In genomic region chr2:135570884-135571283, GRCh38 we compare ENCODE assay signal across 30 cellular contexts.
"Had no signal": no experiment of that assay in that cellular context is flagged by ENCODE, and none has a peak within 500 bp of the region (broad histone marks: within the 10 kb centered on the region; RNA-seq: fewer than 3 reads in every experiment).

No MANE protein-coding gene starts in this region.

- H3K27ac ChIP-seq: body of pancreas, esophagus muscularis mucosa, foreskin keratinocyte, gastroesophageal sphincter, VCaP had no signal

- H3K27me3 ChIP-seq: body of pancreas, esophagus muscularis mucosa, foreskin keratinocyte, gastroesophageal sphincter had no signal

- ATAC-seq: activated naive CD4-positive, alpha-beta T cell treated with anti-CD3 and anti-CD28 coated beads, Interleukin-2, amount 50 U/mL, for 72 hours; activated T-cell treated with anti-CD3 and anti-CD28 coated beads, Interleukin-2, amount 50 U/mL, for 72 hours; body of pancreas; effector memory CD8-positive, alpha-beta T cell; foreskin keratinocyte; gastroesophageal sphincter; WTC11 had no signal

- DNase-seq: activated CD4-positive, alpha-beta memory T cell treated with anti-CD3 and anti-CD28 coated beads, Interleukin-2, amount 10 ng/mL, durations not matched to agents 7 days and 5 days; activated CD4-positive, alpha-beta T cell treated with anti-CD3 and anti-CD28 coated beads for 1 hour; activated CD4-positive, alpha-beta T cell treated with anti-CD3 and anti-CD28 coated beads for 4 hours; activated CD4-positive, alpha-beta T cell treated with anti-CD3 and anti-CD28 coated beads, Interleukin-2, amount 10 ng/mL, durations not matched to agents 7 days and 5 days; activated CD4-positive, alpha-beta T cell treated with anti-CD3 and anti-CD28 coated beads, Interleukin-2, amount 50 U/mL, for 4 hours; activated CD8-positive, alpha-beta memory T cell treated with anti-CD3 and anti-CD28 coated beads, Interleukin-2, amount 50 U/mL, for 48 hours; activated gamma-delta T cell; activated naive CD4-positive, alpha-beta T cell; activated naive CD4-positive, alpha-beta T cell treated with anti-CD3 and anti-CD28 coated beads, Interleukin-2, amount 10 ng/mL, durations not matched to agents 7 days and 5 days; activated naive CD8-positive, alpha-beta T cell treated with anti-CD3 and anti-CD28 coated beads, Interleukin-2, amount 10 ng/mL, durations not matched to agents 7 days and 5 days; activated T-cell treated with anti-CD3 and anti-CD28 coated beads for 4 hours; activated T-cell treated with anti-CD3 and anti-CD28 coated beads, Interleukin-2, amount 50 U/mL, for 24 hours; activated T-cell treated with anti-CD3 and anti-CD28 coated beads, Interleukin-2, amount 50 U/mL, for 72 hours; amygdala; aorta; body of pancreas; caudate nucleus; cortex of kidney; dermis blood vessel endothelial cell; effector CD4-positive, alpha-beta T cell; effector memory CD8-positive, alpha-beta T cell; erythroblast; foreskin keratinocyte; T-helper 2 cell had no signal

- H3K9me3 ChIP-seq: body of pancreas, esophagus muscularis mucosa, gastroesophageal sphincter had no signal

- H3K4me3 ChIP-seq: body of pancreas, esophagus muscularis mucosa, gastroesophageal sphincter had no signal

- H3K4me1 ChIP-seq: body of pancreas, esophagus muscularis mucosa, foreskin keratinocyte, gastroesophageal sphincter had no signal

- FAIRE-seq: colon had no signal
